1 cellular context compared by ENCODE assay signal in the genomic region with DNA sequence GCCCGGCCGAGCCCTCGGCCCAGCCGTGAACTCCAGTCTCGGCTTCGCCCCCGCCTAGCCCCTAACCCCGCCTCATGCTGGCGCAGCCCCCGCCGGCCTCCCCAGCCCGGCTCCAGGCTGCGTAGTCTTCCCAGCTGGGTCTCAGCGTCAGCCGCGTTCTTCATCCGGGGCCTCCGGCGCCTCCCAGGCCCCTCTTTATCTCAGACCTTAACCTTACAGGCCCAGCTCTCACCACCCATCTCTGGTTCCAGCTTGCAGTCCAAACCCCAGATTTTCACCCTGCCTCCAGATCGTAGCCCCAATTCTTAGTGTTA.
TF ChIP-seq lines count a peak whose summit lies in the region.

A gene with protein sequence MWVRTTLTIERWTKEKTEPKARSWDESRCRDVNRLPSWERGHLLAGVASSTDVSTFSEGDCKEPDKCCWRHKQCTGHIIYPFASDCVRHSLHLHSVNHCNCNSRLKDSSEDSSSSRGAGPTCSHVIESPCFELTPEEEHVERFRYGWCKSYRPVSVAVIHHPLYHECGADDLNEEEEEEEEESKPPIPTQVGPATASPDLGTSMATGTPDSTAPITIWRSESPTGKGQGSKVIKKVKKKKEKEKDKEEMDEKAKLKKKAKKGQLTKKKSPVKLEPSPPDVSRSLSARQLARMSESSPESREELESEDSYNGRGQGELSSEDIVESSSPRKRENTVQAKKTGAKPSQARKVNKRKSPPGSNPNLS (minus strand): TSS at position 166 of the 314 bp plus-strand sequence. CDS start 228 bp downstream, outside the sequence.

TF ChIP-seq in K562, 482 proteins besides CTCF, POLR2A, EP300 and RAD21 (continued from another document):
- TF ChIP-seq, protein P1, sequence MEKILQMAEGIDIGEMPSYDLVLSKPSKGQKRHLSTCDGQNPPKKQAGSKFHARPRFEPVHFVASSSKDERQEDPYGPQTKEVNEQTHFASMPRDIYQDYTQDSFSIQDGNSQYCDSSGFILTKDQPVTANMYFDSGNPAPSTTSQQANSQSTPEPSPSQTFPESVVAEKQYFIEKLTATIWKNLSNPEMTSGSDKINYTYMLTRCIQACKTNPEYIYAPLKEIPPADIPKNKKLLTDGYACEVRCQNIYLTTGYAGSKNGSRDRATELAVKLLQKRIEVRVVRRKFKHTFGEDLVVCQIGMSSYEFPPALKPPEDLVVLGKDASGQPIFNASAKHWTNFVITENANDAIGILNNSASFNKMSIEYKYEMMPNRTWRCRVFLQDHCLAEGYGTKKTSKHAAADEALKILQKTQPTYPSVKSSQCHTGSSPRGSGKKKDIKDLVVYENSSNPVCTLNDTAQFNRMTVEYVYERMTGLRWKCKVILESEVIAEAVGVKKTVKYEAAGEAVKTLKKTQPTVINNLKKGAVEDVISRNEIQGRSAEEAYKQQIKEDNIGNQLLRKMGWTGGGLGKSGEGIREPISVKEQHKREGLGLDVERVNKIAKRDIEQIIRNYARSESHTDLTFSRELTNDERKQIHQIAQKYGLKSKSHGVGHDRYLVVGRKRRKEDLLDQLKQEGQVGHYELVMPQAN (IDR thresholded peaks at IDR 0.05; ENCODE audit: borderline replicate concordance), result peak; percentile 53; the same call in 1 of the 2 replicates
- no peak for TF ChIP-seq ZNF431 (CRISPR knock-in tag; IDR thresholded peaks at IDR 0.05)
- peak; percentile 41 for TF ChIP-seq ZNF146 (CRISPR knock-in tag; IDR thresholded peaks at IDR 0.05; ENCODE audit: unreplicated experiment)
